In the genomic region with DNA sequence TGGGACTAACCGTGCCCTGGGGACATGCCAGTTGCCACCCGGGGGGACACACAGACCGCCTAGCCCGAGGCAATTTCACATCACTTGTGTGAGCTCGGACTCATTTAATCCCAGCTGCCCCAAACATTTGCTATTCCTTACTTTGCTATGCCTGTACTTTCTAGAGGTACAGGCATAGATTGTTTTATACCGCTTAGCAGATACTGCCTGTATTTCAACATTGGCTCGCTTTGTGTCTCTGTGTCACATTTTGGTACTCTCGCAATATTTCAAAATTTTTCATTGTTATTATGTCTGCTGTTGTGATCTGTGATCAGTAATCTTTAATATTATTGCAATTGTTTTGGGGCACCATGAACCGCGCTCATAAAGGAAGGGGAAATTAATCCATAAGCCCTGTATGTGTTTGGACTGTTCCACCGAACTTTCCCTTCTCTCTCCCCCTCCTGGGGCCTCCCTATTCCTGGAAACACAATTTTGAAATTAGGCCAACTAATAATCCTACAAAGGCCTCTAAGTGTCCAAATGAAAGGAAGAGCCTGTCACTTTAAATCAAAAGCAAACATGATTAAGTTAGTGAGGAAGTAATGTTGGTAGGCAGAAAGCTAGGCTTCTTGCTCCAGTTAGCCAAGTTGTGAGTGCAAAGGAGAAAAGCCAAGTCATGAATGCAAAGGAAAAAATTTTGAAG, we compare ENCODE assay signal across 7 cellular contexts. TPM values are rescaled to one million over a fixed set of nuclear protein-coding genes. Genes with fewer than 3 reads are reported as not detected.
DNase-seq lines count a peak whose midpoint lies in the region; ATAC-seq, FAIRE-seq and TF ChIP-seq lines count a peak whose summit lies in the region.

No MANE protein-coding gene starts in this region.

- H3K4me1 Mint-ChIP-seq in H9, result peaks cover 18 to 23% of the 10 kb centered on the region in 2 experiments
- peaks cover 24 to 41% (median 40%) of the 10 kb centered on the region in 4 donors for H3K4me1 Mint-ChIP-seq in naive thymus-derived CD8-positive, alpha-beta T cell

- peaks cover 3 to 8% (median 5%) of the 10 kb centered on the region in 3 experiments; a peak in 4 of 7 replicates for H3K36me3 Mint-ChIP-seq in H9 (ENCODE audit: insufficient read depth in 1 of 3, low read depth in 3 of 3)
- peaks cover 0 to 11% (median 2%) of the 10 kb centered on the region in 3 donors for H3K36me3 Mint-ChIP-seq in naive thymus-derived CD8-positive, alpha-beta T cell

- H3K79me2 ChIP-seq in H9 (ENCODE audit: insufficient read depth, low read length) (no peaks in the 10 kb centered on the region), PC-9 (ENCODE audit: low read depth) (no peaks in the 10 kb centered on the region), H1 (ENCODE audit: control insufficient read depth in 1 of 2, insufficient read depth in 2 of 2, low read length in 2 of 2) (peaks cover 0 to 14% of the 10 kb centered on the region in 2 experiments; a peak in 2 of 4 replicates)

- POLR2A ChIA-PET in PC-9 (lab: Charles Lee; ENCODE audit: unreplicated experiment) (interaction anchor here (0.5 to 1.2 kb wide), 2 partner anchors 26 to 674 kb away, joined by 3 to 4 read pairs; a partner anchor contains a TSS), H1 (lab: Charles Lee; ENCODE audit: partially characterized antibody) (interaction anchor here (0.8 to 2.3 kb wide), 14 partner anchors 10 to 284 kb away, joined by 3 to 10 read pairs (median 4); a partner anchor contains a TSS)
- POLR2A ChIA-PET in naive thymus-derived CD8-positive, alpha-beta T cell (lab: Charles Lee), result interaction anchor here (1.0 to 2.5 kb wide), 5 partner anchors 13 to 264 kb away, joined by 3 to 11 read pairs (median 4); a partner anchor contains a TSS

- CTCF ChIA-PET in PC-9 (lab: Charles Lee) (no interaction called here), H1 (lab: Charles Lee; ENCODE audit: partially characterized antibody) (interaction anchor here (0.7 to 2.6 kb wide), 13 partner anchors 11 to 275 kb away, joined by 3 to 9 read pairs (median 3); a partner anchor contains a TSS)

- H4K91ac ChIP-seq in H9 (ENCODE audit: insufficient read length, low read depth, low read length) (no peak overlapping the region), H1 (replicated peaks; ENCODE audit: insufficient read length, low read length) (peak overlapping the region; percentile 19)

- H2BK12ac ChIP-seq in H9 (ENCODE audit: insufficient read length, low read depth, low read length) (no peak overlapping the region), H1 (ENCODE audit: low read depth, low read length) (no peak overlapping the region)

- BruUV-seq in PC-9 (replicated peaks; lab: Mats Ljungman, UMichigan), result no TSS peak

- no peaks in the 10 kb centered on the region for H3K9me3 ChIP-seq in H9 (ENCODE audit: control insufficient read depth, low read depth, low read length)
- no peaks in the 10 kb centered on the region for H3K9me3 ChIP-seq in PC-9 (ENCODE audit: insufficient read depth, low read depth)
- no peaks in the 10 kb centered on the region for H3K9me3 ChIP-seq in H1 (ENCODE audit: insufficient read depth in 2 of 2, low read depth in 1 of 2, low read length in 1 of 2)

- H3K4me3 ChIP-seq in PC-9 (peak overlapping the region; percentile 63), H1 (ENCODE audit: extremely low read depth in 1 of 4, insufficient read depth in 2 of 4, low read depth in 3 of 4, low read length in 4 of 4) (peak overlapping the region; percentile 68 to 85 (median 76))

- peak overlapping the region in 2 of 3 experiments; percentile 38 to 79; a peak in 4 of 7 replicates for H3K27ac Mint-ChIP-seq in H9
- peak overlapping the region; percentile 61 to 96 (median 88) for H3K27ac Mint-ChIP-seq in naive thymus-derived CD8-positive, alpha-beta T cell

- TF ChIP-seq RAD21 in H1 (IDR thresholded peaks at IDR 0.05 in 1 of 2, conservative IDR thresholded peaks at IDR 0.05 in 1 of 2; ENCODE audit: low read depth in 2 of 2, low read length in 2 of 2), result no peak

- no peaks in the 10 kb centered on the region for H3K27me3 ChIP-seq in H9 (ENCODE audit: insufficient read depth, low read length)
- no peaks in the 10 kb centered on the region for H3K27me3 ChIP-seq in PC-9 (ENCODE audit: insufficient read depth, low read depth)
- H3K27me3 ChIP-seq in H1 (replicated peaks in 1 of 4; ENCODE audit: control insufficient read depth in 3 of 4, extremely low read depth in 1 of 4, insufficient read depth in 3 of 4, low read length in 3 of 4), result no peaks in the 10 kb centered on the region

- FAIRE-seq in H1 (lab: Jason Lieb, UNC), result no peak

- no peaks in the 10 kb centered on the region; the same call in 1 of the 2 replicates for H3K4me1 ChIP-seq in H9 (ENCODE audit: insufficient read depth, low read length)
- peaks cover 9% of the 10 kb centered on the region; the same call in 1 of the 2 replicates for H3K4me1 ChIP-seq in PC-9 (replicated peaks; ENCODE audit: insufficient read depth)
- H3K4me1 ChIP-seq in H1 (replicated peaks in 1 of 4; ENCODE audit: control insufficient read depth in 3 of 4, insufficient read depth in 4 of 4, low read length in 3 of 4), result peaks cover 0 to 6% (median 4%) of the 10 kb centered on the region in 4 experiments

- H3K36me3 ChIP-seq in PC-9 (ENCODE audit: low read depth) (no peaks in the 10 kb centered on the region), H1 (ENCODE audit: control insufficient read depth in 2 of 4, insufficient read depth in 4 of 4, low read length in 3 of 4) (peaks cover 0 to 8% (median 3%) of the 10 kb centered on the region in 4 experiments; a peak in 3 of 8 replicates)

- H2BK120ac ChIP-seq in H9 (ENCODE audit: low read depth, low read length, poor library complexity, severe bottlenecking) (no peak overlapping the region), H1 (replicated peaks; ENCODE audit: low read depth, low read length) (no peak overlapping the region)

- TF ChIP-seq POLR2A in H1 (IDR thresholded peaks at IDR 0.05; ENCODE audit: control extremely low read depth in 1 of 2, low read depth in 2 of 2, low read length in 2 of 2), result no peak

- no peaks in the 10 kb centered on the region for H3K79me1 ChIP-seq in H9 (ENCODE audit: insufficient read depth, low read depth, low read length, poor library complexity, severe bottlenecking)
- no peaks in the 10 kb centered on the region for H3K79me1 ChIP-seq in H1 (ENCODE audit: low read depth, low read length)

- H3K9me2 ChIP-seq in PC-9 (ENCODE audit: insufficient read depth), result no peaks in the 10 kb centered on the region

- TF ChIP-seq EP300 in H1 (IDR thresholded peaks at IDR 0.05; ENCODE audit: borderline replicate concordance in 1 of 2, low read depth in 2 of 2, low read length in 2 of 2), result no peak

- no peak overlapping the region for H4K5ac ChIP-seq in H9 (ENCODE audit: insufficient read length, low read depth, low read length)
- H4K5ac ChIP-seq in H1 (ENCODE audit: insufficient read length, low read depth, low read length), result peak overlapping the region; percentile 47

- H4K20me1 ChIP-seq in H9 (ENCODE audit: control insufficient read depth, insufficient read depth, insufficient read length) (no peaks in the 10 kb centered on the region), PC-9 (ENCODE audit: insufficient read depth) (no peaks in the 10 kb centered on the region), H1 (replicated peaks in 1 of 2; ENCODE audit: control insufficient read depth in 1 of 2, insufficient read depth in 2 of 2, low read length in 2 of 2) (no peaks in the 10 kb centered on the region)

- H3K56ac ChIP-seq in H9 (ENCODE audit: insufficient read length, low read depth, low read length) (no peak overlapping the region), H1 (replicated peaks; ENCODE audit: insufficient read length, low read depth, low read length) (no peak overlapping the region)

- no CpG with 5 or more reads among the region's 11 CpGs for WGBS in H9 (ENCODE audit: extremely low coverage, insufficient read length, low lambda C conversion rate)
- 39% methylated on average over 10 of the region's 11 CpGs; no CpG with 5 or more reads in 1 of the 2 experiments for WGBS in H1 (ENCODE audit: extremely low coverage in 1 of 2, insufficient coverage in 1 of 2, insufficient read length in 1 of 2, insufficient replicate concordance in 2 of 2, low coverage in 1 of 2, low lambda C conversion rate in 2 of 2, missing lambda C conversion rate in 1 of 2), 2 experiments

- DNase-seq in H9 (no peak), PC-9 (peak in 1 of 2 experiments; percentile 51), H1 (ENCODE audit: low read depth in 1 of 2, low spot score in 2 of 2) (no peak), C1 segment of cervical spinal cord (lab: John Stamatoyannopoulos, UW) (no peak)
- DNase-seq in naive thymus-derived CD8-positive, alpha-beta T cell, result no peak
- DNase-seq in stimulated activated CD4-positive, alpha-beta T cell treated with anti-CD3 and anti-CD28 coated beads, Interleukin-1b, Interleukin-23, amount 100 ng/mL, for 48 hours, result no peak

- no peak overlapping the region for H2AK5ac ChIP-seq in H9 (ENCODE audit: insufficient read length, low read length)
- no peak overlapping the region for H2AK5ac ChIP-seq in H1 (ENCODE audit: low read depth, low read length)

- peak overlapping the region; percentile 89 to 91 for H3K4me3 Mint-ChIP-seq in H9
- peak overlapping the region; percentile 90 to 98 (median 94) for H3K4me3 Mint-ChIP-seq in naive thymus-derived CD8-positive, alpha-beta T cell

- H3F3A ChIP-seq in PC-9 (ENCODE audit: insufficient read depth, low read depth), result peaks cover 11% of the 10 kb centered on the region

- H3K27ac ChIP-seq in H9 (ENCODE audit: insufficient read length, low read depth, low read length) (no peak overlapping the region), PC-9 (peak overlapping the region; percentile 44), H1 (ENCODE audit: low read depth, low read length) (no peak overlapping the region)

- no peak for TF ChIP-seq CTCF in H9 (conservative IDR thresholded peaks at IDR 0.05)
- TF ChIP-seq CTCF in PC-9 (conservative IDR thresholded peaks at IDR 0.05), result no peak
- TF ChIP-seq CTCF in H1 (IDR thresholded peaks at IDR 0.05; ENCODE audit: control extremely low read depth in 1 of 3, insufficient read depth in 1 of 3, low read depth in 1 of 3, low read length in 3 of 3), result no peak

- no peaks in the 10 kb centered on the region; the same call in 1 of the 2 replicates for H3K27me3 Mint-ChIP-seq in H9 (ENCODE audit: low read depth)
- H3K27me3 Mint-ChIP-seq in naive thymus-derived CD8-positive, alpha-beta T cell, result no peaks in the 10 kb centered on the region

- no peak overlapping the region for H3K18ac ChIP-seq in H9 (ENCODE audit: insufficient read length, low read depth, low read length)
- H3K18ac ChIP-seq in H1 (ENCODE audit: extremely low read depth, low read length), result no peak overlapping the region; the same call in 1 of the 2 replicates

- intact Hi-C loops in PC-9 (cut with micrococcal nuclease; ENCODE audit: unreplicated experiment), result loop anchor here (1.0 to 10.0 kb wide), 5 partner anchors 113 to 271 kb away; a partner anchor contains a TSS

- H4K8ac ChIP-seq in H9 (replicated peaks; ENCODE audit: insufficient read length, low read depth, low read length) (no peak overlapping the region), H1 (ENCODE audit: extremely low read depth, insufficient read depth, low read length) (peak overlapping the region; percentile 85)

- ATAC-seq in naive thymus-derived CD8-positive, alpha-beta T cell, result no peak
- no peak for ATAC-seq in HG02678 (IDR thresholded peaks at IDR 0.05; ENCODE audit: unreplicated experiment)

- H2AFZ ChIP-seq in H9 (ENCODE audit: low read length) (no peak overlapping the region), PC-9 (peak overlapping the region; percentile 78), H1 (ENCODE audit: low read length) (no peak overlapping the region)

- H3K4me2 ChIP-seq in H9 (ENCODE audit: insufficient read depth, insufficient read length, low read length) (peak overlapping the region; percentile 39), PC-9 (peak overlapping the region; percentile 79), H1 (ENCODE audit: insufficient read depth in 1 of 2, low read depth in 2 of 2, low read length in 2 of 2) (peak overlapping the region; percentile 68 to 77)

- H2BK20ac ChIP-seq in H9 (ENCODE audit: low read depth, low read length, poor library complexity, severe bottlenecking) (no peak overlapping the region), H1 (ENCODE audit: low read length) (no peak overlapping the region)

- 0 out of 5 replicates have a peak, but pooled peaks cover 0 to 2% of the 10 kb centered on the region in 2 experiments for H3K9me3 Mint-ChIP-seq in H9
- no peaks in the 10 kb centered on the region for H3K9me3 Mint-ChIP-seq in naive thymus-derived CD8-positive, alpha-beta T cell

- peaks cover 15% of the 10 kb centered on the region for H3K23me2 ChIP-seq in H9 (ENCODE audit: insufficient read length, low read depth, low read length, poor library complexity, severe bottlenecking)
- peaks cover 10% of the 10 kb centered on the region; the same call in 1 of the 2 replicates for H3K23me2 ChIP-seq in H1 (ENCODE audit: low read depth, low read length)

- peak overlapping the region; percentile 27; the same call in 1 of the 2 replicates for H3K14ac ChIP-seq in H9 (ENCODE audit: insufficient read depth, low read length)
- H3K14ac ChIP-seq in H1 (ENCODE audit: insufficient read length), result no peak overlapping the region

- H2BK15ac ChIP-seq in H9 (ENCODE audit: low read depth, low read length), result no peak overlapping the region
- H2BK15ac ChIP-seq in H1 (ENCODE audit: low read length), result no peak overlapping the region

- H3K23ac ChIP-seq in H9 (ENCODE audit: insufficient read length, low read depth, low read length) (no peak overlapping the region), H1 (ENCODE audit: insufficient read length) (no peak overlapping the region)

- H3K4ac ChIP-seq in H9 (ENCODE audit: low read depth, low read length), result no peak overlapping the region
- H3K4ac ChIP-seq in H1 (replicated peaks; ENCODE audit: insufficient read length, low read depth, low read length), result no peak overlapping the region

- H3K9ac ChIP-seq in H9 (ENCODE audit: extremely low read depth, insufficient read length, low read length) (peak overlapping the region; percentile 12), H1 (replicated peaks in 1 of 4; ENCODE audit: extremely low read depth in 1 of 4, low read depth in 3 of 4, low read length in 3 of 4) (peak overlapping the region in 3 of 4 experiments; percentile 61 to 84 (median 82); a peak in 5 of 7 replicates)

- no peak overlapping the region for H2BK5ac ChIP-seq in H9 (ENCODE audit: insufficient read length, low read length)
- H2BK5ac ChIP-seq in H1 (ENCODE audit: low read depth, low read length), result 0 out of 2 replicates have a peak overlapping the region, but pooled peaks have one; percentile 77

- H3T11ph ChIP-seq in H9 (ENCODE audit: low read length), result no peak overlapping the region

RNA-seq across cellular contexts. Expression of a gene that starts 0.6 kb away (rescaled TPM):
- total RNA-seq in H9 (2021), result 25.2 and 32.2 TPM in 2 replicates
- total RNA-seq in PC-9 (2021), result 22.3 and 22.4 TPM in 2 replicates
- total RNA-seq in H1 (2021; fragmentation: NEBNext Ultra II Directional; extraction: Animal tissue kit (Norgen Biotek cat#: 25700)), result 29.5 and 36.4 TPM in 2 replicates
- 21.7 and 35.1 TPM in 2 replicates for polyA plus RNA-seq in H1 (2011; rRNA removed)
- 35.4 TPM for polyA plus RNA-seq in H1 (2011; cell fraction: cytosol; rRNA removed)
- polyA plus RNA-seq in H1 (2011; cell fraction: nucleus; rRNA removed), result 9.7 TPM
- polyA plus RNA-seq in H1 (2012, experiment 1 of 2), result 24.1 to 46.6 TPM (median 32.3 TPM) in 4 replicates
- polyA plus RNA-seq in H1 (2012, experiment 2 of 2), result 14.9 TPM
- polyA plus RNA-seq in H1 (2013, experiment 1 of 2), result 27.1 TPM
- 24.7 TPM for polyA plus RNA-seq in H1 (2013, experiment 2 of 2)
- polyA minus RNA-seq in H1 (2011; rRNA and poly(A)+ RNA removed), result 33.5 and 43.2 TPM in 2 replicates
- polyA minus RNA-seq in H1 (2011; cell fraction: cytosol; rRNA and poly(A)+ RNA removed), result 20.2 TPM
- polyA minus RNA-seq in H1 (2011; cell fraction: nucleus; rRNA and poly(A)+ RNA removed), result 10.9 TPM
- total RNA-seq in naive thymus-derived CD8-positive, alpha-beta T cell, result 10 to 100 TPM; 17.8 to 19.4 TPM
- polyA plus RNA-seq in naive thymus-derived CD8-positive, alpha-beta T cell, result 10 to 100 TPM; 57.2 to 87.7 (median 73.6) TPM

RNA-seq across cellular contexts. Expression of a gene that starts 26.1 kb away (rescaled TPM):
- total RNA-seq in H9 (2021) (39.2 and 47.3 TPM in 2 replicates), PC-9 (2021) (30.8 and 36.3 TPM in 2 replicates)
- 47.2 and 49.9 TPM in 2 replicates for total RNA-seq in H1 (2021; fragmentation: NEBNext Ultra II Directional; extraction: Animal tissue kit (Norgen Biotek cat#: 25700))
- 26.6 and 44.3 TPM in 2 replicates for polyA plus RNA-seq in H1 (2011; rRNA removed)
- polyA plus RNA-seq in H1 (2011; cell fraction: cytosol; rRNA removed), result 32.7 TPM
- 82.6 TPM for polyA plus RNA-seq in H1 (2011; cell fraction: nucleus; rRNA removed)
- polyA plus RNA-seq in H1 (2012, experiment 1 of 2), result 49.3 to 55.8 TPM (median 53.8 TPM) in 4 replicates
- polyA plus RNA-seq in H1 (2012, experiment 2 of 2), result 20.4 TPM
- polyA plus RNA-seq in H1 (2013, experiment 1 of 2), result 37.2 TPM
- 38.3 TPM for polyA plus RNA-seq in H1 (2013, experiment 2 of 2)
- polyA minus RNA-seq in H1 (2011; rRNA and poly(A)+ RNA removed), result 67.4 and 183 TPM in 2 replicates
- 34.3 TPM for polyA minus RNA-seq in H1 (2011; cell fraction: cytosol; rRNA and poly(A)+ RNA removed)
- polyA minus RNA-seq in H1 (2011; cell fraction: nucleus; rRNA and poly(A)+ RNA removed), result 154 TPM
- total RNA-seq in naive thymus-derived CD8-positive, alpha-beta T cell, result 10 to 100 TPM; 16.0 to 20.3 TPM
- 10 to 100 TPM; 51.6 to 56.9 (median 53.7) TPM for polyA plus RNA-seq in naive thymus-derived CD8-positive, alpha-beta T cell
